In the genomic region with DNA sequence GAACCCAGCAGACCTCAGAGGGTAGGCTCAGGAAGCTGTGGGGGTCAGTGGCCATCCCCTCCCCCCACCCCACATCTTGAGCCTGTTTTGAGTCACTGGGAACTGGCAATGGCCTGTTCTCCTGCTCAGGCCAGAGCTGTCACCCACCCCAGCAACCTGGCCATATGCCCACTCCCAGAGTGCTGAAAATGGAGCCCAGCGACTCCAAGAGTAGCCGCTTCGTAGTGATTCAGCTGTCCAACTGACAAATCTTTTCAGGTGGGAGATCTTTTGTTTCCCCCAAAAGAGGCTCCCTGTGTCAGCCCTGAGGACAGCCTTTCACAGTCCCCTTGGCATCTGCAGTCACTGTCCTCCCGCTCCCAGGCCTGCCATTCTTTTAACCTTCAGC, we compare ENCODE assay signal across 2 cellular contexts.
TF ChIP-seq lines count a peak whose summit lies in the region.

No MANE protein-coding gene starts in this region.

TF ChIP-seq in SK-N-SH, 30 proteins besides CTCF, POLR2A, EP300 and RAD21 (continued from another document):
- TF ChIP-seq EZH2phosphoT487 (IDR thresholded peaks at IDR 0.05; ENCODE audit: borderline replicate concordance, low read depth), result no peak
- no peak for TF ChIP-seq SMC3 (IDR thresholded peaks at IDR 0.05; ENCODE audit: low read depth, low read length)
- no peak for TF ChIP-seq FOXM1 (IDR thresholded peaks at IDR 0.05; ENCODE audit: low read depth)
- no peak for TF ChIP-seq MEF2A (IDR thresholded peaks at IDR 0.05; ENCODE audit: borderline replicate concordance, low read depth)
- TF ChIP-seq GATA2 (CRISPR knock-in tag; IDR thresholded peaks at IDR 0.05), result no peak
- TF ChIP-seq, protein P1, sequence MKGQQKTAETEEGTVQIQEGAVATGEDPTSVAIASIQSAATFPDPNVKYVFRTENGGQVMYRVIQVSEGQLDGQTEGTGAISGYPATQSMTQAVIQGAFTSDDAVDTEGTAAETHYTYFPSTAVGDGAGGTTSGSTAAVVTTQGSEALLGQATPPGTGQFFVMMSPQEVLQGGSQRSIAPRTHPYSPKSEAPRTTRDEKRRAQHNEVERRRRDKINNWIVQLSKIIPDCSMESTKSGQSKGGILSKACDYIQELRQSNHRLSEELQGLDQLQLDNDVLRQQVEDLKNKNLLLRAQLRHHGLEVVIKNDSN (IDR thresholded peaks at IDR 0.05; ENCODE audit: borderline replicate concordance, low read depth), result no peak
- TF ChIP-seq, protein P2, sequence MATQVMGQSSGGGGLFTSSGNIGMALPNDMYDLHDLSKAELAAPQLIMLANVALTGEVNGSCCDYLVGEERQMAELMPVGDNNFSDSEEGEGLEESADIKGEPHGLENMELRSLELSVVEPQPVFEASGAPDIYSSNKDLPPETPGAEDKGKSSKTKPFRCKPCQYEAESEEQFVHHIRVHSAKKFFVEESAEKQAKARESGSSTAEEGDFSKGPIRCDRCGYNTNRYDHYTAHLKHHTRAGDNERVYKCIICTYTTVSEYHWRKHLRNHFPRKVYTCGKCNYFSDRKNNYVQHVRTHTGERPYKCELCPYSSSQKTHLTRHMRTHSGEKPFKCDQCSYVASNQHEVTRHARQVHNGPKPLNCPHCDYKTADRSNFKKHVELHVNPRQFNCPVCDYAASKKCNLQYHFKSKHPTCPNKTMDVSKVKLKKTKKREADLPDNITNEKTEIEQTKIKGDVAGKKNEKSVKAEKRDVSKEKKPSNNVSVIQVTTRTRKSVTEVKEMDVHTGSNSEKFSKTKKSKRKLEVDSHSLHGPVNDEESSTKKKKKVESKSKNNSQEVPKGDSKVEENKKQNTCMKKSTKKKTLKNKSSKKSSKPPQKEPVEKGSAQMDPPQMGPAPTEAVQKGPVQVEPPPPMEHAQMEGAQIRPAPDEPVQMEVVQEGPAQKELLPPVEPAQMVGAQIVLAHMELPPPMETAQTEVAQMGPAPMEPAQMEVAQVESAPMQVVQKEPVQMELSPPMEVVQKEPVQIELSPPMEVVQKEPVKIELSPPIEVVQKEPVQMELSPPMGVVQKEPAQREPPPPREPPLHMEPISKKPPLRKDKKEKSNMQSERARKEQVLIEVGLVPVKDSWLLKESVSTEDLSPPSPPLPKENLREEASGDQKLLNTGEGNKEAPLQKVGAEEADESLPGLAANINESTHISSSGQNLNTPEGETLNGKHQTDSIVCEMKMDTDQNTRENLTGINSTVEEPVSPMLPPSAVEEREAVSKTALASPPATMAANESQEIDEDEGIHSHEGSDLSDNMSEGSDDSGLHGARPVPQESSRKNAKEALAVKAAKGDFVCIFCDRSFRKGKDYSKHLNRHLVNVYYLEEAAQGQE (IDR thresholded peaks at IDR 0.05; ENCODE audit: low read depth, low read length), result no peak
- TF ChIP-seq, protein P3, sequence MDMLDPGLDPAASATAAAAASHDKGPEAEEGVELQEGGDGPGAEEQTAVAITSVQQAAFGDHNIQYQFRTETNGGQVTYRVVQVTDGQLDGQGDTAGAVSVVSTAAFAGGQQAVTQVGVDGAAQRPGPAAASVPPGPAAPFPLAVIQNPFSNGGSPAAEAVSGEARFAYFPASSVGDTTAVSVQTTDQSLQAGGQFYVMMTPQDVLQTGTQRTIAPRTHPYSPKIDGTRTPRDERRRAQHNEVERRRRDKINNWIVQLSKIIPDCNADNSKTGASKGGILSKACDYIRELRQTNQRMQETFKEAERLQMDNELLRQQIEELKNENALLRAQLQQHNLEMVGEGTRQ (IDR thresholded peaks at IDR 0.05; ENCODE audit: borderline replicate concordance, low read depth, low read length), result no peak
- no peak for TF ChIP-seq FOXJ3 (CRISPR knock-in tag; IDR thresholded peaks at IDR 0.05)
- TF ChIP-seq, protein P4, sequence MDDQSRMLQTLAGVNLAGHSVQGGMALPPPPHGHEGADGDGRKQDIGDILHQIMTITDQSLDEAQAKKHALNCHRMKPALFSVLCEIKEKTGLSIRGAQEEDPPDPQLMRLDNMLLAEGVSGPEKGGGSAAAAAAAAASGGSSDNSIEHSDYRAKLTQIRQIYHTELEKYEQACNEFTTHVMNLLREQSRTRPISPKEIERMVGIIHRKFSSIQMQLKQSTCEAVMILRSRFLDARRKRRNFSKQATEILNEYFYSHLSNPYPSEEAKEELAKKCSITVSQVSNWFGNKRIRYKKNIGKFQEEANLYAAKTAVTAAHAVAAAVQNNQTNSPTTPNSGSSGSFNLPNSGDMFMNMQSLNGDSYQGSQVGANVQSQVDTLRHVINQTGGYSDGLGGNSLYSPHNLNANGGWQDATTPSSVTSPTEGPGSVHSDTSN (IDR thresholded peaks at IDR 0.05), result no peak
- no peak for TF ChIP-seq POLR2AphosphoS5 (IDR thresholded peaks at IDR 0.05; ENCODE audit: low read depth, low read length)
- TF ChIP-seq, protein P5, sequence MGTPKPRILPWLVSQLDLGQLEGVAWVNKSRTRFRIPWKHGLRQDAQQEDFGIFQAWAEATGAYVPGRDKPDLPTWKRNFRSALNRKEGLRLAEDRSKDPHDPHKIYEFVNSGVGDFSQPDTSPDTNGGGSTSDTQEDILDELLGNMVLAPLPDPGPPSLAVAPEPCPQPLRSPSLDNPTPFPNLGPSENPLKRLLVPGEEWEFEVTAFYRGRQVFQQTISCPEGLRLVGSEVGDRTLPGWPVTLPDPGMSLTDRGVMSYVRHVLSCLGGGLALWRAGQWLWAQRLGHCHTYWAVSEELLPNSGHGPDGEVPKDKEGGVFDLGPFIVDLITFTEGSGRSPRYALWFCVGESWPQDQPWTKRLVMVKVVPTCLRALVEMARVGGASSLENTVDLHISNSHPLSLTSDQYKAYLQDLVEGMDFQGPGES (IDR thresholded peaks at IDR 0.05; ENCODE audit: low read depth, low read length), result no peak
- no peak for TF ChIP-seq FOSL2 (IDR thresholded peaks at IDR 0.05; ENCODE audit: borderline replicate concordance, low read depth)

TF ChIP-seq in SK-N-SH treated with all-trans-retinoic acid at 6 μM for 48 hours, 23 proteins besides CTCF, POLR2A, EP300 and RAD21 (continued from another document):
- no peak for TF ChIP-seq TCF4 (CRISPR knock-in tag; IDR thresholded peaks at IDR 0.05; ENCODE audit: borderline replicate concordance)
- no peak for TF ChIP-seq TOX (CRISPR knock-in tag; IDR thresholded peaks at IDR 0.05; ENCODE audit: borderline replicate concordance)
- no peak for TF ChIP-seq ZNF70 (CRISPR knock-in tag; IDR thresholded peaks at IDR 0.05)
- TF ChIP-seq, protein P6, sequence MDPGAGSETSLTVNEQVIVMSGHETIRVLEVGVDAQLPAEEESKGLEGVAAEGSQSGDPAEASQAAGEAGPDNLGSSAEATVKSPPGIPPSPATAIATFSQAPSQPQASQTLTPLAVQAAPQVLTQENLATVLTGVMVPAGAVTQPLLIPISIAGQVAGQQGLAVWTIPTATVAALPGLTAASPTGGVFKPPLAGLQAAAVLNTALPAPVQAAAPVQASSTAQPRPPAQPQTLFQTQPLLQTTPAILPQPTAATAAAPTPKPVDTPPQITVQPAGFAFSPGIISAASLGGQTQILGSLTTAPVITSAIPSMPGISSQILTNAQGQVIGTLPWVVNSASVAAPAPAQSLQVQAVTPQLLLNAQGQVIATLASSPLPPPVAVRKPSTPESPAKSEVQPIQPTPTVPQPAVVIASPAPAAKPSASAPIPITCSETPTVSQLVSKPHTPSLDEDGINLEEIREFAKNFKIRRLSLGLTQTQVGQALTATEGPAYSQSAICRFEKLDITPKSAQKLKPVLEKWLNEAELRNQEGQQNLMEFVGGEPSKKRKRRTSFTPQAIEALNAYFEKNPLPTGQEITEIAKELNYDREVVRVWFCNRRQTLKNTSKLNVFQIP (CRISPR knock-in tag; IDR thresholded peaks at IDR 0.05; ENCODE audit: borderline replicate concordance, low read depth), result no peak
- no peak for TF ChIP-seq ZNF565 (CRISPR knock-in tag; conservative IDR thresholded peaks at IDR 0.05; ENCODE audit: low read depth)
- TF ChIP-seq, protein P7, sequence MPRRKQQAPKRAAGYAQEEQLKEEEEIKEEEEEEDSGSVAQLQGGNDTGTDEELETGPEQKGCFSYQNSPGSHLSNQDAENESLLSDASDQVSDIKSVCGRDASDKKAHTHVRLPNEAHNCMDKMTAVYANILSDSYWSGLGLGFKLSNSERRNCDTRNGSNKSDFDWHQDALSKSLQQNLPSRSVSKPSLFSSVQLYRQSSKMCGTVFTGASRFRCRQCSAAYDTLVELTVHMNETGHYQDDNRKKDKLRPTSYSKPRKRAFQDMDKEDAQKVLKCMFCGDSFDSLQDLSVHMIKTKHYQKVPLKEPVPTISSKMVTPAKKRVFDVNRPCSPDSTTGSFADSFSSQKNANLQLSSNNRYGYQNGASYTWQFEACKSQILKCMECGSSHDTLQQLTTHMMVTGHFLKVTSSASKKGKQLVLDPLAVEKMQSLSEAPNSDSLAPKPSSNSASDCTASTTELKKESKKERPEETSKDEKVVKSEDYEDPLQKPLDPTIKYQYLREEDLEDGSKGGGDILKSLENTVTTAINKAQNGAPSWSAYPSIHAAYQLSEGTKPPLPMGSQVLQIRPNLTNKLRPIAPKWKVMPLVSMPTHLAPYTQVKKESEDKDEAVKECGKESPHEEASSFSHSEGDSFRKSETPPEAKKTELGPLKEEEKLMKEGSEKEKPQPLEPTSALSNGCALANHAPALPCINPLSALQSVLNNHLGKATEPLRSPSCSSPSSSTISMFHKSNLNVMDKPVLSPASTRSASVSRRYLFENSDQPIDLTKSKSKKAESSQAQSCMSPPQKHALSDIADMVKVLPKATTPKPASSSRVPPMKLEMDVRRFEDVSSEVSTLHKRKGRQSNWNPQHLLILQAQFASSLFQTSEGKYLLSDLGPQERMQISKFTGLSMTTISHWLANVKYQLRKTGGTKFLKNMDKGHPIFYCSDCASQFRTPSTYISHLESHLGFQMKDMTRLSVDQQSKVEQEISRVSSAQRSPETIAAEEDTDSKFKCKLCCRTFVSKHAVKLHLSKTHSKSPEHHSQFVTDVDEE (CRISPR knock-in tag; IDR thresholded peaks at IDR 0.05), result no peak
TF ChIP-seq in SK-N-SH treated with all-trans-retinoic acid at 6 μM for 48 hours: peak in this region for 0.
